In the genomic region with DNA sequence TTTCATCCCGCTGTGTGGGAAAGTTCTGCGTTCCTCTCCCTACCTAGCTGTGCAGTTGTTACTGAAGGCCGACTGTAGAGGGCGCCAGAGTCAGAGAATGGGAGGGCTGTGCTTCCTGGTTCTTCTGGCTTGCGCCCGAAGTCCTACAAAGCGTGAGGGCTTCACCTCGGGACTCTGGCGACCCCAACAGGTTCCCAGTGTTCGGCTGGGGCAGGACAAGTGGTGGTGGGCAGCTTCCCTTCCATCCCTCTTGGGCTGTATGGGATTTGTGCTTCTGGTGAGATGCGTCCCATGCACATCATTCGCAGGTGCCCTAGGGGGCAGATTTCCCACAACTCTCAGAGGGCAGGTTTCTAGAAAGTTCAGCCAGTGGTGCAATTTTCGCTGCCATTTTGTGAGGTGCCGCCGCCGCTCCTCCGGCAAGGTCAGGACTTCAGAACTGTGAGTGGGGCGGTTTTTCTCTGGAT, we compare ENCODE assay signal across 7 cellular contexts. TPM values are rescaled to one million over a fixed set of nuclear protein-coding genes. Genes with fewer than 3 reads are reported as not detected.
DNase-seq lines count a peak whose midpoint lies in the region; ATAC-seq and TF ChIP-seq lines count a peak whose summit lies in the region.

No MANE protein-coding gene starts in this region.

- ATAC-seq in GM18868 (IDR thresholded peaks at IDR 0.05; ENCODE audit: unreplicated experiment) (peak; percentile 83), HG03460 (IDR thresholded peaks at IDR 0.05; ENCODE audit: unreplicated experiment) (peak; percentile 67), HG02870 (IDR thresholded peaks at IDR 0.05; ENCODE audit: unreplicated experiment) (no peak)

- no peaks in the 10 kb centered on the region for H3K27me3 ChIP-seq in kidney epithelial cell (ENCODE audit: control insufficient read depth, insufficient read depth, low read length)

- H3K36me3 ChIP-seq in kidney epithelial cell (ENCODE audit: control insufficient read depth, insufficient read depth, low read length), result no peaks in the 10 kb centered on the region

- no peak overlapping the region for H3K4me3 ChIP-seq in kidney epithelial cell (ENCODE audit: low read depth, low read length)

- peak; percentile 45 for TF ChIP-seq CTCF in kidney epithelial cell (IDR thresholded peaks at IDR 0.05; ENCODE audit: insufficient read depth, low read length, poor library complexity, severe bottlenecking)

- DNase-seq in activated CD8-positive, alpha-beta memory T cell treated with anti-CD3 and anti-CD28 coated beads for 24 hours, result peak; percentile 71
- DNase-seq in kidney epithelial cell (ENCODE audit: low read depth), result no peak
- no peak for DNase-seq in SW 1271 (lab: John Stamatoyannopoulos, UW)
- no peak for DNase-seq in NCI-H1436 (lab: John Stamatoyannopoulos, UW)

RNA-seq across cellular contexts. Expression of gene CT45A3, which starts 27.3 kb away (rescaled TPM):
- not detected in 2 replicates for total RNA-seq in kidney epithelial cell

RNA-seq across cellular contexts. Expression of gene CT45A1, which starts 27.3 kb away (rescaled TPM):
- not detected in 2 replicates for total RNA-seq in kidney epithelial cell

RNA-seq across cellular contexts. Expression of gene CT45A5, which starts 44.6 kb away (rescaled TPM):
- not detected in 2 replicates for total RNA-seq in kidney epithelial cell
